ENCODE assay signal across 27 cellular contexts in genomic region chr11:24794064-24794463, GRCh38.
"Had no signal": no experiment of that assay in that cellular context is flagged by ENCODE, and none has a peak within 500 bp of the region (broad histone marks: within the 10 kb centered on the region; RNA-seq: fewer than 3 reads in every experiment).

No MANE protein-coding gene starts in this region.

- ATAC-seq: activated CD4-positive, alpha-beta T cell treated with anti-CD3 and anti-CD28 coated beads for 36 hours; activated CD4-positive, CD25-positive, alpha-beta regulatory T cell treated with anti-CD3 and anti-CD28 coated beads, Interleukin-2, amount 50 U/mL, for 24 hours; activated naive CD4-positive, alpha-beta T cell treated with anti-CD3 and anti-CD28 coated beads, Interleukin-2, amount 50 U/mL, for 72 hours; activated T-cell treated with anti-CD3 and anti-CD28 coated beads, Interleukin-2, amount 50 U/mL, for 72 hours; esophagus mucosa; foreskin keratinocyte; gastroesophageal sphincter; heart right ventricle had no signal

- DNase-seq: activated B cell treated with CpG ODN at 0.5 μM for 24 hours; activated CD4-positive, alpha-beta memory T cell treated with anti-CD3 and anti-CD28 coated beads, Interleukin-2, amount 10 ng/mL, durations not matched to agents 7 days and 5 days; activated CD4-positive, alpha-beta T cell treated with anti-CD3 and anti-CD28 coated beads for 36 hours; activated CD4-positive, alpha-beta T cell treated with anti-CD3 and anti-CD28 coated beads, Interleukin-2, amount 10 ng/mL, durations not matched to agents 7 days and 5 days; activated CD4-positive, alpha-beta T cell treated with anti-CD3 and anti-CD28 coated beads, Interleukin-2, amount 50 U/mL, for 4 hours; activated CD8-positive, alpha-beta memory T cell treated with anti-CD3 and anti-CD28 coated beads, Interleukin-2, amount 50 U/mL, for 48 hours; activated gamma-delta T cell; activated naive CD4-positive, alpha-beta T cell; activated naive CD4-positive, alpha-beta T cell treated with anti-CD3 and anti-CD28 coated beads, Interleukin-2, amount 10 ng/mL, durations not matched to agents 7 days and 5 days; activated naive CD8-positive, alpha-beta T cell treated with anti-CD3 and anti-CD28 coated beads, Interleukin-2, amount 10 ng/mL, durations not matched to agents 7 days and 5 days; activated T-cell treated with anti-CD3 and anti-CD28 coated beads for 4 hours; activated T-cell treated with anti-CD3 and anti-CD28 coated beads, Interleukin-2, amount 50 U/mL, for 24 hours; activated T-cell treated with anti-CD3 and anti-CD28 coated beads, Interleukin-2, amount 50 U/mL, for 72 hours; amniotic stem cell; anterior cingulate cortex; colonic mucosa; effector memory CD4-positive, alpha-beta T cell; endodermal cell; heart right ventricle; T-helper 2 cell; WERI-Rb-1 had no signal

- H3K27me3 Mint-ChIP-seq: activated B cell treated with CpG ODN at 0.5 μM for 24 hours; activated CD4-positive, alpha-beta memory T cell treated with anti-CD3 and anti-CD28 coated beads, Interleukin-2, amount 10 ng/mL, durations not matched to agents 7 days and 5 days; activated CD4-positive, alpha-beta T cell treated with anti-CD3 and anti-CD28 coated beads for 36 hours; activated CD4-positive, alpha-beta T cell treated with anti-CD3 and anti-CD28 coated beads, Interleukin-2, amount 10 ng/mL, durations not matched to agents 7 days and 5 days; activated naive CD4-positive, alpha-beta T cell treated with anti-CD3 and anti-CD28 coated beads, Interleukin-2, amount 10 ng/mL, durations not matched to agents 7 days and 5 days; activated naive CD8-positive, alpha-beta T cell treated with anti-CD3 and anti-CD28 coated beads, Interleukin-2, amount 10 ng/mL, durations not matched to agents 7 days and 5 days; activated T-cell treated with anti-CD3 and anti-CD28 coated beads, Interleukin-2, amount 50 U/mL, for 24 hours; central memory CD8-positive, alpha-beta T cell had no signal

- H3K36me3 Mint-ChIP-seq: activated naive CD4-positive, alpha-beta T cell treated with anti-CD3 and anti-CD28 coated beads, Interleukin-2, amount 10 ng/mL, durations not matched to agents 7 days and 5 days; activated naive CD4-positive, alpha-beta T cell treated with anti-CD3 and anti-CD28 coated beads, Interleukin-2, amount 50 U/mL, for 72 hours; activated naive CD8-positive, alpha-beta T cell treated with anti-CD3 and anti-CD28 coated beads, Interleukin-2, amount 10 ng/mL, durations not matched to agents 7 days and 5 days had no signal

- H3K9me3 Mint-ChIP-seq: activated B cell treated with CpG ODN at 0.5 μM for 24 hours; activated naive CD8-positive, alpha-beta T cell treated with anti-CD3 and anti-CD28 coated beads, Interleukin-2, amount 10 ng/mL, durations not matched to agents 7 days and 5 days; endodermal cell had no signal

- H3K4me3 Mint-ChIP-seq: activated B cell treated with CpG ODN at 0.5 μM for 24 hours; activated CD4-positive, alpha-beta memory T cell treated with anti-CD3 and anti-CD28 coated beads, Interleukin-2, amount 10 ng/mL, durations not matched to agents 7 days and 5 days; activated CD4-positive, alpha-beta T cell treated with anti-CD3 and anti-CD28 coated beads for 36 hours; activated CD4-positive, alpha-beta T cell treated with anti-CD3 and anti-CD28 coated beads, Interleukin-2, amount 10 ng/mL, durations not matched to agents 7 days and 5 days; activated naive CD4-positive, alpha-beta T cell treated with anti-CD3 and anti-CD28 coated beads, Interleukin-2, amount 10 ng/mL, durations not matched to agents 7 days and 5 days; activated naive CD8-positive, alpha-beta T cell treated with anti-CD3 and anti-CD28 coated beads, Interleukin-2, amount 10 ng/mL, durations not matched to agents 7 days and 5 days; activated T-cell treated with anti-CD3 and anti-CD28 coated beads, Interleukin-2, amount 50 U/mL, for 24 hours; activated T-cell treated with anti-CD3 and anti-CD28 coated beads, Interleukin-2, amount 50 U/mL, for 72 hours; central memory CD8-positive, alpha-beta T cell; endodermal cell had no signal

- H3K4me3 ChIP-seq: colonic mucosa, gastroesophageal sphincter, heart right ventricle had no signal

- H3K27ac Mint-ChIP-seq: activated B cell treated with CpG ODN at 0.5 μM for 24 hours; activated CD4-positive, alpha-beta memory T cell treated with anti-CD3 and anti-CD28 coated beads, Interleukin-2, amount 10 ng/mL, durations not matched to agents 7 days and 5 days; activated CD4-positive, alpha-beta T cell treated with anti-CD3 and anti-CD28 coated beads for 36 hours; activated CD4-positive, alpha-beta T cell treated with anti-CD3 and anti-CD28 coated beads, Interleukin-2, amount 10 ng/mL, durations not matched to agents 7 days and 5 days; activated naive CD4-positive, alpha-beta T cell treated with anti-CD3 and anti-CD28 coated beads, Interleukin-2, amount 10 ng/mL, durations not matched to agents 7 days and 5 days; activated naive CD4-positive, alpha-beta T cell treated with anti-CD3 and anti-CD28 coated beads, Interleukin-2, amount 50 U/mL, for 72 hours; activated naive CD8-positive, alpha-beta T cell treated with anti-CD3 and anti-CD28 coated beads, Interleukin-2, amount 10 ng/mL, durations not matched to agents 7 days and 5 days; activated T-cell treated with anti-CD3 and anti-CD28 coated beads, Interleukin-2, amount 50 U/mL, for 24 hours; activated T-cell treated with anti-CD3 and anti-CD28 coated beads, Interleukin-2, amount 50 U/mL, for 72 hours; endodermal cell had no signal

- H3K4me1 Mint-ChIP-seq: activated B cell treated with CpG ODN at 0.5 μM for 24 hours; activated CD4-positive, alpha-beta memory T cell treated with anti-CD3 and anti-CD28 coated beads, Interleukin-2, amount 10 ng/mL, durations not matched to agents 7 days and 5 days; activated CD4-positive, alpha-beta T cell treated with anti-CD3 and anti-CD28 coated beads for 36 hours; activated CD4-positive, alpha-beta T cell treated with anti-CD3 and anti-CD28 coated beads, Interleukin-2, amount 10 ng/mL, durations not matched to agents 7 days and 5 days; activated naive CD4-positive, alpha-beta T cell treated with anti-CD3 and anti-CD28 coated beads, Interleukin-2, amount 10 ng/mL, durations not matched to agents 7 days and 5 days; activated naive CD8-positive, alpha-beta T cell treated with anti-CD3 and anti-CD28 coated beads, Interleukin-2, amount 10 ng/mL, durations not matched to agents 7 days and 5 days; central memory CD8-positive, alpha-beta T cell; endodermal cell had no signal
